ENCODE assay signal across 4 cellular contexts in the genomic region with DNA sequence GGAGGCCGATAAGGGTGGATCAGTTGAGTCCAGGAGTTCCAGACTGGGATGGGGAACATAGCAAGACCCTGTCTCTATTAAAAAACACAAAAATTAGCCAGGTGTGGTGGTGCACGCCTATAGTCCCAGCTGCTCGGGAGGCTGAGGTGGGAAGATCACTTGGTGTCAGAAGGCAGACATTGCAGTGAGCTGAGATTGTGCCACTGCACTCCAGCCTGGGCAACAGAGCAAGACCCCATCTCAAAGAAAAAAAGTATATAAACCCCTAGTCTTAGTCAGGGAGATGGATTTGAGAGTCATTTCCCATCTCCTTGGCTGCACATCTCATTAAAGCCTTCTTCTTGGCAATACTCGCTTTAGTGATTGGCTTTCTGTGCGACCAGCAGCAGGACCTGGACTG. TPM values are rescaled to one million over a fixed set of nuclear protein-coding genes. Genes with fewer than 3 reads are reported as not detected.
"Had no signal": no experiment of that assay in that cellular context is flagged by ENCODE, and none has a peak within 500 bp of the region (broad histone marks: within the 10 kb centered on the region; RNA-seq: fewer than 3 reads in every experiment).

No MANE protein-coding gene starts in this region.

RNA-seq across cellular contexts. Expression of a gene that starts 35.4 kb away (rescaled TPM):
- total RNA-seq: natural killer cell treated with Interleukin-12 subunit alpha and Interleukin-12 subunit beta and Interleukin-15 and Interleukin-18, amount 100 ng/mL, for 72 hours had no signal

RNA-seq across cellular contexts. Expression of a gene that starts 51.9 kb away (rescaled TPM):
- total RNA-seq: mesothelial cell of epicardium, neural crest cell, progenitor cell of endocrine pancreas had no signal
